In genomic region chr14:79831198-79831890, GRCh38 we compare ENCODE assay signal across 24 cellular contexts.
DNase-seq lines count a peak whose midpoint lies in the region; ATAC-seq and TF ChIP-seq lines count a peak whose summit lies in the region.
"Had no signal": no experiment of that assay in that cellular context is flagged by ENCODE, and none has a peak within 500 bp of the region (broad histone marks: within the 10 kb centered on the region; RNA-seq: fewer than 3 reads in every experiment).

No MANE protein-coding gene starts in this region.

- H3K4me3 ChIP-seq in HFF-Myc (replicated peaks; ENCODE audit: low read depth, low read length) = no peak overlapping the region
- H3K4me3 ChIP-seq in retinal pigment epithelial cell (ENCODE audit: low read length) = no peak overlapping the region
- H3K4me3 ChIP-seq: HAP-1, hepatocyte, sigmoid colon, suprapubic skin had no signal

- DNase-seq in D341Med (ENCODE audit: low spot score) (peak; percentile 55), HFF-Myc (ENCODE audit: extremely low read depth, low read depth) (peak; percentile 51), cerebellar cortex (ENCODE audit: low spot score) (peak; percentile 47), retinal pigment epithelial cell (ENCODE audit: low read depth) (peak; percentile 74)
- DNase-seq: activated CD4-positive, alpha-beta T cell treated with anti-CD3 and anti-CD28 coated beads, Interleukin-2, amount 10 ng/mL, durations not matched to agents 24 days and 14 days; activated naive CD4-positive, alpha-beta T cell treated with anti-CD3 and anti-CD28 coated beads for 36 hours; activated T-cell treated with anti-CD3 and anti-CD28 coated beads, Interleukin-2, amount 50 U/mL, for 72 hours; AML-193; dorsolateral prefrontal cortex; foreskin melanocyte; immature natural killer cell; Karpas-422; left ventricle myocardium superior; NCI-H2029; NCI-H510A; sigmoid colon; T-helper 2 cell had no signal

- TF ChIP-seq CTCF in HFF-Myc (IDR thresholded peaks at IDR 0.05; ENCODE audit: low read depth, low read length, missing control alignments) = no peak
- no peak for TF ChIP-seq CTCF in retinal pigment epithelial cell (conservative IDR thresholded peaks at IDR 0.05; ENCODE audit: low read depth, low read length)

- ATAC-seq in HG03045 (IDR thresholded peaks at IDR 0.05; ENCODE audit: unreplicated experiment) = no peak
- ATAC-seq in GM18520 (IDR thresholded peaks at IDR 0.05; ENCODE audit: unreplicated experiment) = no peak
- no peak for ATAC-seq in GM19395 (IDR thresholded peaks at IDR 0.05; ENCODE audit: unreplicated experiment)
- ATAC-seq: activated T-cell treated with anti-CD3 and anti-CD28 coated beads, Interleukin-2, amount 50 U/mL, for 72 hours; left ventricle myocardium superior; stimulated activated effector memory CD8-positive, alpha-beta T cell treated with anti-CD3 and anti-CD28 coated beads, Interleukin-12 subunit alpha, Interleukin-12 subunit beta, amount 100 ng/mL, for 72 hours had no signal
